Comparison of ENCODE assay signal across 13 cellular contexts in genomic region chr19:9937001-9937411, GRCh38. TPM values are rescaled to one million over a fixed set of nuclear protein-coding genes. Genes with fewer than 3 reads are reported as not detected.
DNase-seq lines count a peak whose midpoint lies in the region; ATAC-seq lines count a peak whose summit lies in the region.
"Had no signal": no experiment of that assay in that cellular context is flagged by ENCODE, and none has a peak within 500 bp of the region (broad histone marks: within the 10 kb centered on the region; RNA-seq: fewer than 3 reads in every experiment).

No MANE protein-coding gene starts in this region.

- peak overlapping the region; percentile 68 for H3K4me3 Mint-ChIP-seq in activated T-cell treated with anti-CD3 and anti-CD28 coated beads, Interleukin-2, amount 50 U/mL, for 4 hours
- H3K4me3 Mint-ChIP-seq in activated CD4-positive, alpha-beta memory T cell treated with anti-CD3 and anti-CD28 coated beads for 36 hours, result peak overlapping the region; percentile 53
- peak overlapping the region; percentile 57 for H3K4me3 Mint-ChIP-seq in stimulated activated memory B cell treated with anti-CD40 and anti-IgM and Interleukin-4, amounts not matched to agents 10 μg/mL and 1 μg/mL and 100 μg/mL, for 72 hours

- no peak overlapping the region for H3K27ac Mint-ChIP-seq in activated CD4-positive, alpha-beta memory T cell treated with anti-CD3 and anti-CD28 coated beads for 36 hours
- H3K27ac Mint-ChIP-seq in stimulated activated memory B cell treated with anti-CD40 and anti-IgM and Interleukin-4, amounts not matched to agents 10 μg/mL and 1 μg/mL and 100 μg/mL, for 72 hours, result no peak overlapping the region

- H3K4me3 ChIP-seq in iPS-18c (ENCODE audit: insufficient read depth, low read depth, low read length), result peak overlapping the region; percentile 39
- H3K4me3 ChIP-seq: MG63, SJSA1 had no signal

- no peak for ATAC-seq in activated T-cell treated with anti-CD3 and anti-CD28 coated beads, Interleukin-2, amount 50 U/mL, for 4 hours
- ATAC-seq in stimulated activated memory B cell treated with anti-CD40 and anti-IgM and Interleukin-4, amounts not matched to agents 10 μg/mL and 1 μg/mL and 100 μg/mL, for 72 hours, result no peak
- ATAC-seq in HG02840 (IDR thresholded peaks at IDR 0.05; ENCODE audit: low FRiP score, unreplicated experiment), result no peak
- ATAC-seq: left cardiac atrium had no signal

- peaks cover 1% of the 10 kb centered on the region for H3K36me3 Mint-ChIP-seq in activated T-cell treated with anti-CD3 and anti-CD28 coated beads, Interleukin-2, amount 50 U/mL, for 4 hours (ENCODE audit: insufficient read depth)
- H3K36me3 Mint-ChIP-seq in activated CD4-positive, alpha-beta memory T cell treated with anti-CD3 and anti-CD28 coated beads for 36 hours, result no peaks in the 10 kb centered on the region
- H3K36me3 Mint-ChIP-seq in stimulated activated memory B cell treated with anti-CD40 and anti-IgM and Interleukin-4, amounts not matched to agents 10 μg/mL and 1 μg/mL and 100 μg/mL, for 72 hours, result peaks cover 5% of the 10 kb centered on the region

- POLR2A ChIA-PET in activated CD4-positive, alpha-beta memory T cell treated with anti-CD3 and anti-CD28 coated beads for 36 hours (lab: Charles Lee), result no interaction called here

- H3K9me3 Mint-ChIP-seq in activated T-cell treated with anti-CD3 and anti-CD28 coated beads, Interleukin-2, amount 50 U/mL, for 4 hours, result peaks cover 12% of the 10 kb centered on the region
- peaks cover 7% of the 10 kb centered on the region for H3K9me3 Mint-ChIP-seq in activated CD4-positive, alpha-beta memory T cell treated with anti-CD3 and anti-CD28 coated beads for 36 hours
- H3K9me3 Mint-ChIP-seq in stimulated activated memory B cell treated with anti-CD40 and anti-IgM and Interleukin-4, amounts not matched to agents 10 μg/mL and 1 μg/mL and 100 μg/mL, for 72 hours, result peaks cover 5% of the 10 kb centered on the region

- DNase-seq in activated T-cell treated with anti-CD3 and anti-CD28 coated beads, Interleukin-2, amount 50 U/mL, for 4 hours, result no peak
- no peak for DNase-seq in activated T-cell treated with anti-CD3 and anti-CD28 coated beads, Interleukin-2, amount 50 U/mL, for 1 hour
- DNase-seq in activated CD4-positive, alpha-beta memory T cell treated with anti-CD3 and anti-CD28 coated beads for 36 hours, result no peak
- no peak for DNase-seq in NCI-H446 treated with DMSO at 0.1 percent for 48 hours (lab: John Stamatoyannopoulos, UW)
- DNase-seq in stimulated activated naive CD4-positive, alpha-beta T cell (lab: John Stamatoyannopoulos, UW), result no peak
- DNase-seq: HCEC 1CT, NCI-H748 treated with DMSO at 0.1 percent for 48 hours had no signal

- peaks cover 61% of the 10 kb centered on the region for H3K27me3 Mint-ChIP-seq in activated T-cell treated with anti-CD3 and anti-CD28 coated beads, Interleukin-2, amount 50 U/mL, for 4 hours (ENCODE audit: low read depth)
- H3K27me3 Mint-ChIP-seq in activated CD4-positive, alpha-beta memory T cell treated with anti-CD3 and anti-CD28 coated beads for 36 hours, result peaks cover 52% of the 10 kb centered on the region
- H3K27me3 Mint-ChIP-seq in stimulated activated memory B cell treated with anti-CD40 and anti-IgM and Interleukin-4, amounts not matched to agents 10 μg/mL and 1 μg/mL and 100 μg/mL, for 72 hours, result peaks cover 76% of the 10 kb centered on the region

- peaks cover 20% of the 10 kb centered on the region for H3K4me1 Mint-ChIP-seq in activated T-cell treated with anti-CD3 and anti-CD28 coated beads, Interleukin-2, amount 50 U/mL, for 4 hours (ENCODE audit: low read depth)
- H3K4me1 Mint-ChIP-seq in activated CD4-positive, alpha-beta memory T cell treated with anti-CD3 and anti-CD28 coated beads for 36 hours (ENCODE audit: low read depth), result peaks cover 24% of the 10 kb centered on the region
- H3K4me1 Mint-ChIP-seq in stimulated activated memory B cell treated with anti-CD40 and anti-IgM and Interleukin-4, amounts not matched to agents 10 μg/mL and 1 μg/mL and 100 μg/mL, for 72 hours, result peaks cover 30% of the 10 kb centered on the region

- CTCF ChIA-PET in activated CD4-positive, alpha-beta memory T cell treated with anti-CD3 and anti-CD28 coated beads for 36 hours (lab: Charles Lee), result interaction anchor here (2.5 kb wide), 1 partner anchor 91 kb away, joined by 14 read pairs; no protein-coding TSS in a partner anchor

- H3K9me3 ChIP-seq in iPS-18c (ENCODE audit: control insufficient read depth, insufficient read depth, low read length), result peaks cover 2% of the 10 kb centered on the region
- H3K9me3 ChIP-seq: MG63 had no signal

- intact Hi-C loops in activated CD4-positive, alpha-beta memory T cell treated with anti-CD3 and anti-CD28 coated beads for 36 hours (cut with micrococcal nuclease), result no loop called here

RNA-seq across cellular contexts. Expression of gene OLFM2, which starts 0.7 kb away (rescaled TPM):
- under 1 TPM; 0.11 to 0.56 (median 0.24) TPM for total RNA-seq in activated T-cell treated with anti-CD3 and anti-CD28 coated beads, Interleukin-2, amount 50 U/mL, for 4 hours
- under 1 TPM; 0.58 to 0.59 TPM for total RNA-seq in activated CD4-positive, alpha-beta memory T cell treated with anti-CD3 and anti-CD28 coated beads for 36 hours
